ENCODE assay signal across 16 cellular contexts in the genomic region with DNA sequence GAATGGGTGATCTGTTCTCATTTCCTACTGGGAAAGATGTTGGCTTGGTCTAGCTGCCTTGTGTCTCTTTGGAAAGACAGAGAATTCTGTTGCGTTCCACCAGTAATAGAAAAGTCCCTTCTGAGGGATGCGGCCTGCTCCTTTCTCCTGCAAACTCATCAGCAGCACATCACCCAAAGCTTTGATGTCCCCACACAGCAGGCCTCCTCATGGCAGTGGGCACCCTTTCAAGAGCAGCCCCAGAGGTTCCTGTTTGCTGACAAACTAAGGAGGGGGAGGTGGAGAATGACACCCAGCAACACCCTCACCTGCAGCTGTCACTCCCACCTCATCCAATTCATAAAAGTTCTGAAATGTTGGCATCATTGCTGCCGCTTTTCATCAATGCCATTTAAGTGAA.
DNase-seq lines count a peak whose midpoint lies in the region; ATAC-seq and TF ChIP-seq lines count a peak whose summit lies in the region.
"Had no signal": no experiment of that assay in that cellular context is flagged by ENCODE, and none has a peak within 500 bp of the region (broad histone marks: within the 10 kb centered on the region; RNA-seq: fewer than 3 reads in every experiment).

No MANE protein-coding gene starts in this region.

- H3K9ac ChIP-seq in BLaER1 (0 out of 2 replicates have a peak overlapping the region, but pooled peaks have one; percentile 4), DND-41 (ENCODE audit: low read depth, low read length) (no peak overlapping the region; the same call in 1 of the 2 replicates)

- DNase-seq in DND-41 (peak; percentile 52), SJCRH30 (peak; percentile 7 to 13), GM03348 (ENCODE audit: low spot score) (no peak)
- DNase-seq: AML-193; Caco-2; Calu3; CD4-positive, alpha-beta T cell; CD8-positive, alpha-beta T cell; DMS79 treated with DMSO at 0.1 percent for 48 hours; EL; GDM1 had no signal

- H3K9me3 ChIP-seq in BLaER1: no peaks in the 10 kb centered on the region
- no peaks in the 10 kb centered on the region for H3K9me3 ChIP-seq in DND-41 (ENCODE audit: insufficient read depth, low read length, severe bottlenecking)
- H3K9me3 ChIP-seq in SJCRH30 (replicated peaks): no peaks in the 10 kb centered on the region
- H3K9me3 ChIP-seq: A549, Caco-2 had no signal

- H3K36me3 ChIP-seq in BLaER1: no peaks in the 10 kb centered on the region
- no peaks in the 10 kb centered on the region for H3K36me3 ChIP-seq in DND-41 (ENCODE audit: insufficient read depth, low read length)
- H3K36me3 ChIP-seq in SJCRH30: no peaks in the 10 kb centered on the region

- peak; percentile 83 for ATAC-seq in DND-41 (ENCODE audit: insufficient read depth, low read depth)
- ATAC-seq in HG03354 (IDR thresholded peaks at IDR 0.05; ENCODE audit: poor library complexity, severe bottlenecking, unreplicated experiment): no peak
- ATAC-seq: A549; CD8-positive, alpha-beta T cell had no signal

- TF ChIP-seq CTCF in DND-41 (IDR thresholded peaks at IDR 0.05; ENCODE audit: borderline replicate concordance, extremely low read depth, low read length, poor library complexity, severe bottlenecking): no peak

- H3K27ac ChIP-seq in BLaER1 (no peak overlapping the region), DND-41 (ENCODE audit: low read length) (0 out of 2 replicates have a peak overlapping the region, but pooled peaks have one; percentile 16), SJCRH30 (no peak overlapping the region)
- H3K27ac ChIP-seq: 22Rv1, A549, C4-2B had no signal

- H3K27me3 ChIP-seq in BLaER1 (no peaks in the 10 kb centered on the region), DND-41 (ENCODE audit: insufficient read depth, low read length, poor library complexity) (no peaks in the 10 kb centered on the region), SJCRH30 (no peaks in the 10 kb centered on the region; the same call in 1 of the 2 replicates)

- H4K20me1 ChIP-seq in BLaER1: no peaks in the 10 kb centered on the region
- no peaks in the 10 kb centered on the region for H4K20me1 ChIP-seq in DND-41 (ENCODE audit: insufficient read depth, low read length)

- no peak overlapping the region for H2AFZ ChIP-seq in DND-41 (ENCODE audit: low read depth, low read length)

- H3K4me3 ChIP-seq in BLaER1: no peak overlapping the region
- H3K4me3 ChIP-seq in DND-41 (ENCODE audit: low read depth in 1 of 2, low read length in 2 of 2): no peak overlapping the region
- no peak overlapping the region for H3K4me3 ChIP-seq in SJCRH30
- H3K4me3 ChIP-seq: A549 had no signal

- no peaks in the 10 kb centered on the region for H3K79me2 ChIP-seq in DND-41 (ENCODE audit: insufficient read depth, low read length)

- H3K4me1 ChIP-seq in BLaER1: peaks cover 60% of the 10 kb centered on the region
- peaks cover 11% of the 10 kb centered on the region for H3K4me1 ChIP-seq in DND-41 (ENCODE audit: insufficient read depth, low read length)
- no peaks in the 10 kb centered on the region for H3K4me1 ChIP-seq in SJCRH30
- H3K4me1 ChIP-seq: A549, Caco-2 had no signal

- H3K4me2 ChIP-seq in BLaER1 (peak overlapping the region; percentile 83), DND-41 (ENCODE audit: insufficient read depth, low read length) (no peak overlapping the region)
- H3K4me2 ChIP-seq: A549 had no signal
